ENCODE assay signal across 9 cellular contexts in genomic region chr11:3095712-3096361, GRCh38. TPM values are rescaled to one million over a fixed set of nuclear protein-coding genes. Genes with fewer than 3 reads are reported as not detected.
DNase-seq lines count a peak whose midpoint lies in the region; ATAC-seq and TF ChIP-seq lines count a peak whose summit lies in the region.
"Had no signal": no experiment of that assay in that cellular context is flagged by ENCODE, and none has a peak within 500 bp of the region (broad histone marks: within the 10 kb centered on the region; RNA-seq: fewer than 3 reads in every experiment).

No MANE protein-coding gene starts in this region.

- H3K4ac ChIP-seq in H9 (ENCODE audit: low read depth, low read length) = no peak overlapping the region

- ATAC-seq in GM19463 (IDR thresholded peaks at IDR 0.05; ENCODE audit: unreplicated experiment) (no peak), HG03045 (IDR thresholded peaks at IDR 0.05; ENCODE audit: unreplicated experiment) (no peak)

- no peak overlapping the region for H2BK20ac ChIP-seq in H9 (ENCODE audit: low read depth, low read length, poor library complexity, severe bottlenecking)

- TF ChIP-seq CTCF in H9 (conservative IDR thresholded peaks at IDR 0.05) = no peak
- no peak for TF ChIP-seq CTCF in brain (conservative IDR thresholded peaks at IDR 0.05)
- no peak for TF ChIP-seq CTCF in right atrium auricular region (IDR thresholded peaks at IDR 0.05)
- TF ChIP-seq CTCF in Caco-2 (IDR thresholded peaks at IDR 0.05; ENCODE audit: insufficient read depth in 1 of 2, low read depth in 1 of 2, low read length in 1 of 2, severe bottlenecking in 1 of 2, unreplicated experiment in 1 of 2) = no peak

- H3K14ac ChIP-seq in H9 (ENCODE audit: insufficient read depth, low read length) = no peak overlapping the region

- H4K5ac ChIP-seq in H9 (ENCODE audit: insufficient read length, low read depth, low read length) = no peak overlapping the region

- H3K56ac ChIP-seq in H9 (ENCODE audit: insufficient read length, low read depth, low read length) = no peak overlapping the region

- no CpG with 5 or more reads among the region's 15 CpGs for WGBS in H9 (ENCODE audit: extremely low coverage, insufficient read length, low lambda C conversion rate)

- H3K27me3 Mint-ChIP-seq in H9 (ENCODE audit: low read depth) = peaks cover 3% of the 10 kb centered on the region; the same call in 1 of the 2 replicates
- no peaks in the 10 kb centered on the region for H3K27me3 Mint-ChIP-seq in brain
- peaks cover 23% of the 10 kb centered on the region for H3K27me3 Mint-ChIP-seq in Caco-2 (ENCODE audit: insufficient read depth, unreplicated experiment)

- H3K36me3 Mint-ChIP-seq in H9 (ENCODE audit: insufficient read depth in 1 of 3, low read depth in 3 of 3) = peaks cover 2 to 10% (median 3%) of the 10 kb centered on the region in 3 experiments; a peak in 6 of 7 replicates
- H3K36me3 Mint-ChIP-seq in brain = peaks cover 42% of the 10 kb centered on the region
- H3K36me3 Mint-ChIP-seq in Caco-2 (ENCODE audit: insufficient read depth, unreplicated experiment) = no peaks in the 10 kb centered on the region

- H3K4me3 ChIP-seq in right atrium auricular region = no peak overlapping the region
- H3K4me3 ChIP-seq in skin epidermis = no peak overlapping the region
- no peak overlapping the region for H3K4me3 ChIP-seq in Caco-2 (ENCODE audit: low read depth, low read length)

- H3K79me1 ChIP-seq in H9 (ENCODE audit: insufficient read depth, low read depth, low read length, poor library complexity, severe bottlenecking) = no peaks in the 10 kb centered on the region

- H3K27ac Mint-ChIP-seq in H9 (peak overlapping the region in 2 of 3 experiments; percentile 6 to 24; a peak in 2 of 7 replicates), brain (peak overlapping the region in 4 of 5 experiments; percentile 0 to 71 (median 40)), Caco-2 (ENCODE audit: unreplicated experiment) (no peak overlapping the region)

- H3K36me3 ChIP-seq in right atrium auricular region = peaks cover 8% of the 10 kb centered on the region
- H3K36me3 ChIP-seq in Caco-2 (ENCODE audit: control insufficient read depth, insufficient read depth, low read length) = no peaks in the 10 kb centered on the region

- H3K23me2 ChIP-seq in H9 (ENCODE audit: insufficient read length, low read depth, low read length, poor library complexity, severe bottlenecking) = no peaks in the 10 kb centered on the region

- no peak overlapping the region for H4K91ac ChIP-seq in H9 (ENCODE audit: insufficient read length, low read depth, low read length)

- intact Hi-C loops in Caco-2 (cut with micrococcal nuclease; ENCODE audit: unreplicated experiment) = no loop called here

- H2AFZ ChIP-seq in H9 (ENCODE audit: low read length) = no peak overlapping the region

- H3K4me3 Mint-ChIP-seq in H9 = no peak overlapping the region
- no peak overlapping the region for H3K4me3 Mint-ChIP-seq in brain
- H3K4me3 Mint-ChIP-seq in Caco-2 (ENCODE audit: unreplicated experiment) = no peak overlapping the region

- H2BK5ac ChIP-seq in H9 (ENCODE audit: insufficient read length, low read length) = no peak overlapping the region

- H2BK120ac ChIP-seq in H9 (ENCODE audit: low read depth, low read length, poor library complexity, severe bottlenecking) = no peak overlapping the region

- H3K27ac ChIP-seq in H9 (ENCODE audit: insufficient read length, low read depth, low read length) = no peak overlapping the region
- peak overlapping the region; percentile 57 to 60 for H3K27ac ChIP-seq in right atrium auricular region
- H3K27ac ChIP-seq in skin epidermis = peak overlapping the region in 13 of 21 experiments; percentile 1 to 85 (median 59)

- H3K79me2 ChIP-seq in H9 (ENCODE audit: insufficient read depth, low read length) = no peaks in the 10 kb centered on the region

- H3T11ph ChIP-seq in H9 (ENCODE audit: low read length) = no peak overlapping the region

- no peak overlapping the region for H3K4me2 ChIP-seq in H9 (ENCODE audit: insufficient read depth, insufficient read length, low read length)

- POLR2A ChIA-PET in Caco-2 (lab: Charles Lee) = no interaction called here

- H2BK12ac ChIP-seq in H9 (ENCODE audit: insufficient read length, low read depth, low read length) = no peak overlapping the region

- H3K9me3 Mint-ChIP-seq in H9 (peaks cover 4 to 5% of the 10 kb centered on the region in 2 experiments; a peak in 2 of 5 replicates), brain (no peaks in the 10 kb centered on the region), Caco-2 (ENCODE audit: unreplicated experiment) (no peaks in the 10 kb centered on the region)

- no peaks in the 10 kb centered on the region for H4K20me1 ChIP-seq in H9 (ENCODE audit: control insufficient read depth, insufficient read depth, insufficient read length)

- H4K8ac ChIP-seq in H9 (replicated peaks; ENCODE audit: insufficient read length, low read depth, low read length) = no peak overlapping the region

- no peaks in the 10 kb centered on the region for H3K4me1 ChIP-seq in H9 (ENCODE audit: insufficient read depth, low read length)
- H3K4me1 ChIP-seq in right atrium auricular region = peaks cover 0 to 18% of the 10 kb centered on the region in 2 donors
- no peaks in the 10 kb centered on the region for H3K4me1 ChIP-seq in Caco-2

- H3K9me3 ChIP-seq in H9 (ENCODE audit: control insufficient read depth, low read depth, low read length) = no peaks in the 10 kb centered on the region
- H3K9me3 ChIP-seq in right atrium auricular region = no peaks in the 10 kb centered on the region
- H3K9me3 ChIP-seq in Caco-2 = no peaks in the 10 kb centered on the region

- H3K4me1 Mint-ChIP-seq in H9 (peaks cover 12 to 24% of the 10 kb centered on the region in 2 experiments), brain (peaks cover 15% of the 10 kb centered on the region), Caco-2 (ENCODE audit: low read depth, unreplicated experiment) (no peaks in the 10 kb centered on the region)

- DNase-seq in H9 (no peak), right atrium auricular region (ENCODE audit: low spot score) (no peak), Caco-2 (no peak), NCI-H345 (lab: John Stamatoyannopoulos, UW) (no peak)
- DNase-seq: effector CD4-positive, alpha-beta T cell had no signal

- no peaks in the 10 kb centered on the region for H3K27me3 ChIP-seq in H9 (ENCODE audit: insufficient read depth, low read length)
- H3K27me3 ChIP-seq in right atrium auricular region = no peaks in the 10 kb centered on the region
- H3K27me3 ChIP-seq in Caco-2 (replicated peaks; ENCODE audit: control insufficient read depth, insufficient read depth, low read length) = no peaks in the 10 kb centered on the region

- no peak overlapping the region for H3K18ac ChIP-seq in H9 (ENCODE audit: insufficient read length, low read depth, low read length)

- CTCF ChIA-PET in Caco-2 (lab: Charles Lee) = interaction anchor here (0.7 kb wide), 1 partner anchor 522 kb away, joined by 4 read pairs; no protein-coding TSS in a partner anchor

- no peak overlapping the region for H2AK5ac ChIP-seq in H9 (ENCODE audit: insufficient read length, low read length)

- no TSS peak for BruUV-seq in Caco-2 (replicated peaks; lab: Mats Ljungman, UMichigan)

- no peak overlapping the region for H3K23ac ChIP-seq in H9 (ENCODE audit: insufficient read length, low read depth, low read length)

- H3K9ac ChIP-seq in H9 (ENCODE audit: extremely low read depth, insufficient read length, low read length) = no peak overlapping the region

- no peak overlapping the region for H2BK15ac ChIP-seq in H9 (ENCODE audit: low read depth, low read length)

RNA-seq across cellular contexts. Expression of gene CARS1, which starts 38.6 kb away (rescaled TPM):
- 82.5 and 92.3 TPM in 2 replicates for total RNA-seq in H9 (2021)
- 63.5 TPM for polyA plus RNA-seq in brain (ENCODE audit: insufficient read depth, low read depth, low replicate concordance)
- 10 to 100 TPM; 12.2 to 15.3 TPM for total RNA-seq in right atrium auricular region
- 117 and 121 TPM in 2 replicates for total RNA-seq in Caco-2 (2022)
